1 cellular context compared by ENCODE assay signal in genomic region chr2:43389581-43390466, GRCh38.
TF ChIP-seq lines count a peak whose summit lies in the region.

No MANE protein-coding gene starts in this region.

TF ChIP-seq in HepG2, 621 proteins besides CTCF, POLR2A, EP300 and RAD21 (continued from another document and continues in another):
- TF ChIP-seq ZXDC (CRISPR knock-in tag; IDR thresholded peaks at IDR 0.05) = no peak
- TF ChIP-seq TGIF2 (CRISPR knock-in tag; IDR thresholded peaks at IDR 0.05) = no peak
- TF ChIP-seq ZNF619 (CRISPR knock-in tag; IDR thresholded peaks at IDR 0.05) = 0 out of 2 replicates have a peak, but pooled peaks have one; percentile 53
- no peak for TF ChIP-seq ETV6 (CRISPR knock-in tag; conservative IDR thresholded peaks at IDR 0.05)
- no peak for TF ChIP-seq NFIB (CRISPR knock-in tag; IDR thresholded peaks at IDR 0.05; ENCODE audit: borderline replicate concordance)
- TF ChIP-seq ZNF780A (CRISPR knock-in tag; IDR thresholded peaks at IDR 0.05) = no peak
- no peak for TF ChIP-seq ZNF790 (CRISPR knock-in tag; IDR thresholded peaks at IDR 0.05; ENCODE audit: borderline replicate concordance)
- TF ChIP-seq ZNF674 (CRISPR knock-in tag; IDR thresholded peaks at IDR 0.05; ENCODE audit: low read depth) = no peak
- no peak for TF ChIP-seq ZNF598 (CRISPR knock-in tag; IDR thresholded peaks at IDR 0.05; ENCODE audit: borderline replicate concordance)
- no peak for TF ChIP-seq GABPB1 (CRISPR knock-in tag; IDR thresholded peaks at IDR 0.05)
- TF ChIP-seq DNMT3B (CRISPR knock-in tag; conservative IDR thresholded peaks at IDR 0.05) = no peak
- TF ChIP-seq ZBTB40 (IDR thresholded peaks at IDR 0.05) = no peak
- no peak for TF ChIP-seq ZBTB40 (CRISPR knock-in tag; IDR thresholded peaks at IDR 0.05)
- 0 out of 2 replicates have a peak, but pooled peaks have one; percentile 41 for TF ChIP-seq ZC3H13 (CRISPR knock-in tag; IDR thresholded peaks at IDR 0.05)
- no peak for TF ChIP-seq DMTF1 (CRISPR knock-in tag; IDR thresholded peaks at IDR 0.05)
- TF ChIP-seq IKZF4 (CRISPR knock-in tag; IDR thresholded peaks at IDR 0.05; ENCODE audit: borderline replicate concordance, low read depth, not compliant biosample characterization) = no peak
- no peak for TF ChIP-seq HNRNPUL1 (IDR thresholded peaks at IDR 0.05; ENCODE audit: low read depth, low read length)
- peak; percentile 71 for TF ChIP-seq KMT2B (CRISPR knock-in tag; IDR thresholded peaks at IDR 0.05)
- TF ChIP-seq, protein P1, sequence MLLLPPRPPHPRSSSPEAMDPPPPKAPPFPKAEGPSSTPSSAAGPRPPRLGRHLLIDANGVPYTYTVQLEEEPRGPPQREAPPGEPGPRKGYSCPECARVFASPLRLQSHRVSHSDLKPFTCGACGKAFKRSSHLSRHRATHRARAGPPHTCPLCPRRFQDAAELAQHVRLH (CRISPR knock-in tag; IDR thresholded peaks at IDR 0.05; ENCODE audit: borderline replicate concordance, low read depth) = peak; percentile 58; the same call in 1 of the 2 replicates
- no peak; the same call in 1 of the 2 replicates for TF ChIP-seq RARG (CRISPR knock-in tag; IDR thresholded peaks at IDR 0.05; ENCODE audit: low read depth)
- TF ChIP-seq, protein P2, sequence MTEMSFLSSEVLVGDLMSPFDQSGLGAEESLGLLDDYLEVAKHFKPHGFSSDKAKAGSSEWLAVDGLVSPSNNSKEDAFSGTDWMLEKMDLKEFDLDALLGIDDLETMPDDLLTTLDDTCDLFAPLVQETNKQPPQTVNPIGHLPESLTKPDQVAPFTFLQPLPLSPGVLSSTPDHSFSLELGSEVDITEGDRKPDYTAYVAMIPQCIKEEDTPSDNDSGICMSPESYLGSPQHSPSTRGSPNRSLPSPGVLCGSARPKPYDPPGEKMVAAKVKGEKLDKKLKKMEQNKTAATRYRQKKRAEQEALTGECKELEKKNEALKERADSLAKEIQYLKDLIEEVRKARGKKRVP (CRISPR knock-in tag; IDR thresholded peaks at IDR 0.05) = no peak
- TF ChIP-seq ZNF720 (CRISPR knock-in tag; IDR thresholded peaks at IDR 0.05) = no peak
- TF ChIP-seq NPAS2 (CRISPR knock-in tag; IDR thresholded peaks at IDR 0.05; ENCODE audit: borderline replicate concordance) = no peak
- TF ChIP-seq YY1 (IDR thresholded peaks at IDR 0.05; ENCODE audit: insufficient read depth, insufficient replicate concordance, low read depth, low read length) = no peak
- TF ChIP-seq TBL1XR1 (IDR thresholded peaks at IDR 0.05; ENCODE audit: borderline replicate concordance, low read length, partially characterized antibody) = no peak
- TF ChIP-seq, protein P3, sequence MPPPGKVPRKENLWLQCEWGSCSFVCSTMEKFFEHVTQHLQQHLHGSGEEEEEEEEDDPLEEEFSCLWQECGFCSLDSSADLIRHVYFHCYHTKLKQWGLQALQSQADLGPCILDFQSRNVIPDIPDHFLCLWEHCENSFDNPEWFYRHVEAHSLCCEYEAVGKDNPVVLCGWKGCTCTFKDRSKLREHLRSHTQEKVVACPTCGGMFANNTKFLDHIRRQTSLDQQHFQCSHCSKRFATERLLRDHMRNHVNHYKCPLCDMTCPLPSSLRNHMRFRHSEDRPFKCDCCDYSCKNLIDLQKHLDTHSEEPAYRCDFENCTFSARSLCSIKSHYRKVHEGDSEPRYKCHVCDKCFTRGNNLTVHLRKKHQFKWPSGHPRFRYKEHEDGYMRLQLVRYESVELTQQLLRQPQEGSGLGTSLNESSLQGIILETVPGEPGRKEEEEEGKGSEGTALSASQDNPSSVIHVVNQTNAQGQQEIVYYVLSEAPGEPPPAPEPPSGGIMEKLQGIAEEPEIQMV (CRISPR knock-in tag; IDR thresholded peaks at IDR 0.05; ENCODE audit: low read depth) = no peak
- TF ChIP-seq TFDP1 (CRISPR knock-in tag; IDR thresholded peaks at IDR 0.05; ENCODE audit: borderline replicate concordance) = no peak; the same call in 1 of the 2 replicates
- peak; percentile 77; the same call in 1 of the 2 replicates for TF ChIP-seq ZNF772 (CRISPR knock-in tag; IDR thresholded peaks at IDR 0.05)
- no peak for TF ChIP-seq PCBP1 (IDR thresholded peaks at IDR 0.05; ENCODE audit: borderline replicate concordance, low read depth, low read length)
- no peak for TF ChIP-seq ZBTB2 (CRISPR knock-in tag; IDR thresholded peaks at IDR 0.05; ENCODE audit: low read depth)
- TF ChIP-seq, protein P4, sequence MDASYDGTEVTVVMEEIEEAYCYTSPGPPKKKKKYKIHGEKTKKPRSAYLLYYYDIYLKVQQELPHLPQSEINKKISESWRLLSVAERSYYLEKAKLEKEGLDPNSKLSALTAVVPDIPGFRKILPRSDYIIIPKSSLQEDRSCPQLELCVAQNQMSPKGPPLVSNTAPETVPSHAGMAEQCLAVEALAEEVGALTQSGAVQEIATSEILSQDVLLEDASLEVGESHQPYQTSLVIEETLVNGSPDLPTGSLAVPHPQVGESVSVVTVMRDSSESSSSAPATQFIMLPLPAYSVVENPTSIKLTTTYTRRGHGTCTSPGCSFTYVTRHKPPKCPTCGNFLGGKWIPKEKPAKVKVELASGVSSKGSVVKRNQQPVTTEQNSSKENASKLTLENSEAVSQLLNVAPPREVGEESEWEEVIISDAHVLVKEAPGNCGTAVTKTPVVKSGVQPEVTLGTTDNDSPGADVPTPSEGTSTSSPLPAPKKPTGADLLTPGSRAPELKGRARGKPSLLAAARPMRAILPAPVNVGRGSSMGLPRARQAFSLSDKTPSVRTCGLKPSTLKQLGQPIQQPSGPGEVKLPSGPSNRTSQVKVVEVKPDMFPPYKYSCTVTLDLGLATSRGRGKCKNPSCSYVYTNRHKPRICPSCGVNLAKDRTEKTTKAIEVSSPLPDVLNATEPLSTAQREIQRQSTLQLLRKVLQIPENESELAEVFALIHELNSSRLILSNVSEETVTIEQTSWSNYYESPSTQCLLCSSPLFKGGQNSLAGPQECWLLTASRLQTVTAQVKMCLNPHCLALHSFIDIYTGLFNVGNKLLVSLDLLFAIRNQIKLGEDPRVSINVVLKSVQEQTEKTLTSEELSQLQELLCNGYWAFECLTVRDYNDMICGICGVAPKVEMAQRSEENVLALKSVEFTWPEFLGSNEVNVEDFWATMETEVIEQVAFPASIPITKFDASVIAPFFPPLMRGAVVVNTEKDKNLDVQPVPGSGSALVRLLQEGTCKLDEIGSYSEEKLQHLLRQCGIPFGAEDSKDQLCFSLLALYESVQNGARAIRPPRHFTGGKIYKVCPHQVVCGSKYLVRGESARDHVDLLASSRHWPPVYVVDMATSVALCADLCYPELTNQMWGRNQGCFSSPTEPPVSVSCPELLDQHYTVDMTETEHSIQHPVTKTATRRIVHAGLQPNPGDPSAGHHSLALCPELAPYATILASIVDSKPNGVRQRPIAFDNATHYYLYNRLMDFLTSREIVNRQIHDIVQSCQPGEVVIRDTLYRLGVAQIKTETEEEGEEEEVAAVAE (CRISPR knock-in tag; IDR thresholded peaks at IDR 0.05; ENCODE audit: borderline replicate concordance) = peak; percentile 71; the same call in 1 of the 2 replicates
- TF ChIP-seq ZNF530 (CRISPR knock-in tag; IDR thresholded peaks at IDR 0.05; ENCODE audit: low read depth) = no peak
